In the genomic region with DNA sequence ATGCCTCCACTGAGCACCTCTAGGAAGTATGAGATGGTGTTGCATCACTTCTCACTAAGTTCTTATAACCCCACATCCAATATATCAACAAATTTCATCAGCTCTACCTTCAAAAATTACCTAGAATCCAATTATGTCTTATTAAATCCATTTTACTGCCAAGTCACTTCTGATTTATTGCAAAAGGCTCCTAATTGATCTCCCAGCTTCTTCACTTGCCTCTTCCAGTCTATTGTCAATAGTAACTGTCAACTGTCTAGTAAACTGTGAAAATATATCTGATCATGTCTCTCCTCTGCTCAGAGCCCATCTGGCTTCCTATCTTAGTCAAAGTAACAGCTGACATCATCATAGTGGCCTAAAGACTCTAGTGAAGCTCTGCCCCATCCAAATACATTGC, we compare ENCODE assay signal across 15 cellular contexts.
A peak's percentile ranks its signal among the peaks of the same experiment; 100 is the strongest.
DNase-seq lines count a peak whose midpoint lies in the region; ATAC-seq and TF ChIP-seq lines count a peak whose summit lies in the region.
"Had no signal": no experiment of that assay in that cellular context is flagged by ENCODE, and none has a peak within 500 bp of the region (broad histone marks: within the 10 kb centered on the region; RNA-seq: fewer than 3 reads in every experiment).

No MANE protein-coding gene starts in this region.

- H3K27me3 Mint-ChIP-seq in mesothelial cell of epicardium (ENCODE audit: low read depth): peaks cover 2% of the 10 kb centered on the region
- H3K27me3 Mint-ChIP-seq: CD4-positive, alpha-beta memory T cell had no signal

- no peaks in the 10 kb centered on the region for H3K9me3 Mint-ChIP-seq in mesothelial cell of epicardium
- H3K9me3 Mint-ChIP-seq: GM23338, H9 had no signal

- H3K9me1 ChIP-seq in IMR-90 (ENCODE audit: insufficient read depth, low read length): no peaks in the 10 kb centered on the region

- H3K4me2 ChIP-seq in IMR-90 (ENCODE audit: low read depth, low read length): no peak overlapping the region
- H3K4me2 ChIP-seq: GM23338 had no signal

- H3K4me3 ChIP-seq in IMR-90 (ENCODE audit: insufficient read depth, low read depth, low read length): no peak overlapping the region
- H3K4me3 ChIP-seq: GM23338 had no signal

- no peaks in the 10 kb centered on the region for H3K9me3 ChIP-seq in IMR-90 (ENCODE audit: control insufficient read depth, insufficient read depth, low read length)

- TF ChIP-seq RAD21 in IMR-90 (IDR thresholded peaks at IDR 0.05; ENCODE audit: low read length): no peak

- no TSS peak for BruUV-seq in IMR-90 (replicated peaks; lab: Mats Ljungman, UMichigan)

- H2BK20ac ChIP-seq in IMR-90 (ENCODE audit: low read depth, low read length): no peak overlapping the region

- no peak overlapping the region for H3K27ac Mint-ChIP-seq in mesothelial cell of epicardium
- H3K27ac Mint-ChIP-seq: GM23338, H9 had no signal

- H3K14ac ChIP-seq in IMR-90 (replicated peaks; ENCODE audit: low read depth, low read length): no peak overlapping the region

- H3K18ac ChIP-seq in IMR-90 (ENCODE audit: low read depth, low read length): no peak overlapping the region

- intact Hi-C loops in IMR-90 (cut with micrococcal nuclease): no loop called here

- no peaks in the 10 kb centered on the region for H3K79me1 ChIP-seq in IMR-90 (ENCODE audit: low read depth in 1 of 2, low read length in 2 of 2)

- no peaks in the 10 kb centered on the region for H3K27me3 ChIP-seq in IMR-90 (ENCODE audit: control insufficient read depth, insufficient read depth, low read length)

- H3K36me3 ChIP-seq in IMR-90 (ENCODE audit: control insufficient read depth, insufficient read depth, low read length): no peaks in the 10 kb centered on the region

- dilution Hi-C loops in IMR-90 (cut with HindIII; ENCODE audit: low sequenced_read_pairs, unreplicated experiment): no loop called here

- H3K27ac ChIP-seq in IMR-90 (ENCODE audit: insufficient read depth, low read length): no peak overlapping the region

- no peak overlapping the region for H4K8ac ChIP-seq in IMR-90 (ENCODE audit: low read depth in 2 of 2, low read length in 2 of 2)

- H3K56ac ChIP-seq in IMR-90 (ENCODE audit: extremely low read depth, insufficient read depth, low read length): no peak overlapping the region

- H4K5ac ChIP-seq in IMR-90 (ENCODE audit: low read depth, low read length): no peak overlapping the region

- no peak overlapping the region for H2AFZ ChIP-seq in IMR-90 (replicated peaks; ENCODE audit: low read length, poor library complexity)
- H2AFZ ChIP-seq: GM23338 had no signal

- no peak overlapping the region for H2BK15ac ChIP-seq in IMR-90 (ENCODE audit: low read depth, low read length)

- no peak overlapping the region for H3K23ac ChIP-seq in IMR-90 (ENCODE audit: low read depth, low read length)

- H2AK9ac ChIP-seq in IMR-90 (replicated peaks; ENCODE audit: low read depth, low read length, poor library complexity): no peak overlapping the region

- TF ChIP-seq POLR2A in IMR-90 (IDR thresholded peaks at IDR 0.05; ENCODE audit: low read depth, low read length): no peak

- no peak overlapping the region for H2AK5ac ChIP-seq in IMR-90 (ENCODE audit: low read depth, low read length)

- H3K9ac ChIP-seq in IMR-90 (ENCODE audit: low read depth, low read length): no peak overlapping the region

- no peak overlapping the region for H4K91ac ChIP-seq in IMR-90 (ENCODE audit: insufficient read depth, low read depth, low read length)

- H3K4me3 Mint-ChIP-seq in mesothelial cell of epicardium: no peak overlapping the region
- H3K4me3 Mint-ChIP-seq: CD4-positive, alpha-beta memory T cell; GM23338; H9 had no signal

- no peaks in the 10 kb centered on the region for H4K20me1 ChIP-seq in IMR-90 (ENCODE audit: insufficient read depth, low read length)

- H3K4ac ChIP-seq in IMR-90 (ENCODE audit: low read depth, low read length): no peak overlapping the region

- TF ChIP-seq CTCF in IMR-90 (conservative IDR thresholded peaks at IDR 0.05; ENCODE audit: low read depth, low read length): no peak
- no peak for TF ChIP-seq CTCF in mesothelial cell of epicardium (IDR thresholded peaks at IDR 0.05; ENCODE audit: unreplicated experiment)

- in situ Hi-C loops in IMR-90 (cut with MboI; ENCODE audit: low sequenced_read_pairs): no loop called here

- DNase-seq in IMR-90 (no peak), NCI-H2171 (lab: John Stamatoyannopoulos, UW) (peak; percentile 24), NCI-H69 (lab: John Stamatoyannopoulos, UW) (peak; percentile 83), SK-N-DZ (ENCODE audit: low spot score) (peak; percentile 96), kidney tubule cell (ENCODE audit: low spot score) (no peak), mesothelial cell of epicardium (ENCODE audit: low spot score in 2 of 2, unreplicated experiment in 2 of 2) (no peak)
- DNase-seq: C1 segment of cervical spinal cord; Calu3; CD4-positive, alpha-beta memory T cell; COR-L47; DMS79 treated with DMSO at 0.1 percent for 48 hours; GF-D8; H9 had no signal

- no peak overlapping the region for H2BK120ac ChIP-seq in IMR-90 (ENCODE audit: low read depth, low read length)

- no peak for ATAC-seq in IMR-90 (ENCODE audit: low read depth)
- ATAC-seq: GM23338, HCT116 had no signal

- CTCF ChIA-PET in IMR-90 (lab: Yijun Ruan, JAX): no interaction called here

- H3K4me1 Mint-ChIP-seq in mesothelial cell of epicardium: peaks cover 12% of the 10 kb centered on the region
- H3K4me1 Mint-ChIP-seq: CD4-positive, alpha-beta memory T cell had no signal

- no peak overlapping the region for H2BK5ac ChIP-seq in IMR-90 (ENCODE audit: low read depth, low read length, poor library complexity, severe bottlenecking)

- no peaks in the 10 kb centered on the region for H3K36me3 Mint-ChIP-seq in mesothelial cell of epicardium
- H3K36me3 Mint-ChIP-seq: CD4-positive, alpha-beta memory T cell had no signal

- POLR2A ChIA-PET in IMR-90 (lab: Charles Lee; ENCODE audit: unreplicated experiment): no interaction called here

- H3K4me1 ChIP-seq in IMR-90 (ENCODE audit: control insufficient read depth, insufficient read depth, low read length): no peaks in the 10 kb centered on the region

TF ChIP-seq in IMR-90, 13 proteins besides CTCF, POLR2A, EP300 and RAD21:
- TF ChIP-seq, protein P1, sequence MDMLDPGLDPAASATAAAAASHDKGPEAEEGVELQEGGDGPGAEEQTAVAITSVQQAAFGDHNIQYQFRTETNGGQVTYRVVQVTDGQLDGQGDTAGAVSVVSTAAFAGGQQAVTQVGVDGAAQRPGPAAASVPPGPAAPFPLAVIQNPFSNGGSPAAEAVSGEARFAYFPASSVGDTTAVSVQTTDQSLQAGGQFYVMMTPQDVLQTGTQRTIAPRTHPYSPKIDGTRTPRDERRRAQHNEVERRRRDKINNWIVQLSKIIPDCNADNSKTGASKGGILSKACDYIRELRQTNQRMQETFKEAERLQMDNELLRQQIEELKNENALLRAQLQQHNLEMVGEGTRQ (IDR thresholded peaks at IDR 0.05; ENCODE audit: low read depth, low read length): no peak
- TF ChIP-seq CEBPB (IDR thresholded peaks at IDR 0.05; ENCODE audit: low read depth, low read length): 0 out of 2 replicates have a peak, but pooled peaks have one; percentile 15

Comparison
In these comparisons a context has a peak if more than half of its experiments do, and no peak if none do; other contexts are left out.
1. DNase-seq: peak in NCI-H2171 (single experiment), NCI-H69 (single experiment) and SK-N-DZ (single experiment); none in IMR-90 (single experiment), kidney tubule cell (single experiment) and mesothelial cell of epicardium (0 of 2).